15 cellular contexts compared by ENCODE assay signal in genomic region chr17:19996502-19996901, GRCh38. TPM values are rescaled to one million over a fixed set of nuclear protein-coding genes. Genes with fewer than 3 reads are reported as not detected.
DNase-seq lines count a peak whose midpoint lies in the region; ATAC-seq and TF ChIP-seq lines count a peak whose summit lies in the region.
"Had no signal": no experiment of that assay in that cellular context is flagged by ENCODE, and none has a peak within 500 bp of the region (broad histone marks: within the 10 kb centered on the region; RNA-seq: fewer than 3 reads in every experiment).

No MANE protein-coding gene starts in this region.

- peak; percentile 36 for DNase-seq in GDM1 (lab: John Stamatoyannopoulos, UW)
- DNase-seq in HT1080 (ENCODE audit: low read depth) = peak; percentile 35
- DNase-seq in SHP77 (lab: John Stamatoyannopoulos, UW) = peak; percentile 42 to 72
- peak; percentile 15 for DNase-seq in glutamatergic neuron
- no peak for DNase-seq in OCI-M2 (lab: John Stamatoyannopoulos, UW; ENCODE audit: unreplicated experiment)
- no peak for DNase-seq in DMS114 treated with DMSO at 0.1 percent for 48 hours (lab: John Stamatoyannopoulos, UW; ENCODE audit: unreplicated experiment)
- DNase-seq: activated CD4-positive, CD25-positive, alpha-beta regulatory T cell treated with anti-CD3 and anti-CD28 coated beads, Interleukin-2, amount 50 U/mL, for 72 hours; activated naive CD4-positive, alpha-beta T cell treated with anti-CD3 and anti-CD28 coated beads for 36 hours; AML-193; naive B cell; NCI-H1417 treated with DMSO at 0.1 percent for 48 hours; NCI-H446 treated with DMSO at 0.1 percent for 48 hours; small intestine; T-cell had no signal

- H3K4me1 Mint-ChIP-seq in glutamatergic neuron (ENCODE audit: low read depth, unreplicated experiment) = no peaks in the 10 kb centered on the region

- no peak for TF ChIP-seq CTCF in glutamatergic neuron (IDR thresholded peaks at IDR 0.05; ENCODE audit: partially characterized antibody, unreplicated experiment)

- H3K27ac Mint-ChIP-seq in glutamatergic neuron (ENCODE audit: unreplicated experiment) = no peak overlapping the region
- H3K27ac Mint-ChIP-seq: activated naive CD4-positive, alpha-beta T cell treated with anti-CD3 and anti-CD28 coated beads for 36 hours; naive B cell; T-cell had no signal

- ATAC-seq in HG02852 (IDR thresholded peaks at IDR 0.05; ENCODE audit: unreplicated experiment) = no peak
- ATAC-seq: T-cell had no signal

- no peaks in the 10 kb centered on the region for H3K36me3 Mint-ChIP-seq in glutamatergic neuron (ENCODE audit: unreplicated experiment)
- H3K36me3 Mint-ChIP-seq: naive B cell, T-cell had no signal

- H3K4me3 Mint-ChIP-seq in glutamatergic neuron (ENCODE audit: unreplicated experiment) = no peak overlapping the region
- H3K4me3 Mint-ChIP-seq: activated naive CD4-positive, alpha-beta T cell treated with anti-CD3 and anti-CD28 coated beads for 36 hours; naive B cell; T-cell had no signal

- H3K9me3 Mint-ChIP-seq in glutamatergic neuron (ENCODE audit: unreplicated experiment) = peaks cover 2% of the 10 kb centered on the region
- H3K9me3 Mint-ChIP-seq: activated naive CD4-positive, alpha-beta T cell treated with anti-CD3 and anti-CD28 coated beads for 36 hours; naive B cell; T-cell had no signal

- H3K27me3 Mint-ChIP-seq in glutamatergic neuron (ENCODE audit: unreplicated experiment) = peaks cover 2% of the 10 kb centered on the region

RNA-seq across cellular contexts. Expression of gene SPECC1, which starts 12.7 kb away (rescaled TPM):
- total RNA-seq in HT1080 (2014; rRNA removed; shearing (Covaris generic)) = 31.4 and 45.4 TPM in 2 replicates
- polyA plus RNA-seq in HT1080 (2015; cell fraction: cytosol; rRNA removed) = 14.6 and 20.4 TPM in 2 replicates
- polyA plus RNA-seq in HT1080 (2015; cell fraction: nucleus; rRNA removed) = 13.2 and 19.2 TPM in 2 replicates
- 60.6 TPM for total RNA-seq in glutamatergic neuron (ENCODE audit: unreplicated experiment)

RNA-seq across cellular contexts. Expression of gene AKAP10, which starts 18.9 kb away (rescaled TPM):
- total RNA-seq in HT1080 (2014; rRNA removed; shearing (Covaris generic)) = 15.4 and 15.9 TPM in 2 replicates
- polyA plus RNA-seq in HT1080 (2015; cell fraction: cytosol; rRNA removed) = 21.6 and 22.6 TPM in 2 replicates
- 28.7 and 29.5 TPM in 2 replicates for polyA plus RNA-seq in HT1080 (2015; cell fraction: nucleus; rRNA removed)
- 29.8 TPM for total RNA-seq in glutamatergic neuron (ENCODE audit: unreplicated experiment)

Comparison
In these comparisons a context has a peak if more than half of its experiments do, and no peak if none do; other contexts are left out.
1. DNase-seq: peak in GDM1 (single experiment), HT1080 (single experiment), SHP77 (2 of 2) and glutamatergic neuron (single experiment); none in OCI-M2 (single experiment) and DMS114 treated with DMSO at 0.1 percent for 48 hours (single experiment).